9 cellular contexts compared by ENCODE assay signal in the genomic region with DNA sequence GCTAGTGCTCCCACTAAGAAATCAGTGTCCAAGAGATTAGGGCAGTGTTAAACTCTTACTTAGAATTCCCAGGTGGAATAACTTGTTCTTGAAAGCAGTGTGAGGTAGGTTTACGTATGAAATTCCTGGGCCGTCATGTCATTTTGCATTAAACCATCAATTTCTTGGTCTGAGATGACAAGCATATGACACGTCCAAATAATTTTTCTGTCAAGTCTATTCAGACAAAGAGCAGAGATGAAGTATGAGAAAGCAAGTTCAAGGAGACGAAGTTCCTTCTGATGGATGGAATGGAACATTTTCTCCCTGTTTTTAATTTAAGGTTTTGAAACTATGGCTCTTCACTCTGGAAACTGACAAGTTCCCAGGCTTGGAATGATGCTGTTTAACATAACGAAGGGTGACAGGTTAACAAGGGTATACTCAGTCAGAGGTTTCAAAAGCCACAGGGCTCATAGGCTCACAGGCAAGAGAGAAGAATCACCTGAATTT.
"Had no signal": no experiment of that assay in that cellular context is flagged by ENCODE, and none has a peak within 500 bp of the region (broad histone marks: within the 10 kb centered on the region; RNA-seq: fewer than 3 reads in every experiment).

No MANE protein-coding gene starts in this region.

- H3K36me3 ChIP-seq: HAP-1 had no signal

- H3K4me1 ChIP-seq: HAP-1 had no signal

- H3K4me1 Mint-ChIP-seq: IgD-negative memory B cell had no signal

- H3K27ac ChIP-seq: HL-60 had no signal

- H3K4me3 ChIP-seq: HAP-1 had no signal

- H3K27ac Mint-ChIP-seq: HFFc6, IgD-negative memory B cell had no signal

- ATAC-seq: HCT116, HepG2 had no signal

- H3K4me3 Mint-ChIP-seq: HFFc6, IgD-negative memory B cell had no signal

- H3K9me3 ChIP-seq: HAP-1 had no signal

- H3K9me3 Mint-ChIP-seq: IgD-negative memory B cell had no signal

- DNase-seq: GOT3, H7, HFFc6, KBM-7 had no signal

- H3K36me3 Mint-ChIP-seq: IgD-negative memory B cell had no signal
